1 cellular context compared by ENCODE assay signal in the genomic region with DNA sequence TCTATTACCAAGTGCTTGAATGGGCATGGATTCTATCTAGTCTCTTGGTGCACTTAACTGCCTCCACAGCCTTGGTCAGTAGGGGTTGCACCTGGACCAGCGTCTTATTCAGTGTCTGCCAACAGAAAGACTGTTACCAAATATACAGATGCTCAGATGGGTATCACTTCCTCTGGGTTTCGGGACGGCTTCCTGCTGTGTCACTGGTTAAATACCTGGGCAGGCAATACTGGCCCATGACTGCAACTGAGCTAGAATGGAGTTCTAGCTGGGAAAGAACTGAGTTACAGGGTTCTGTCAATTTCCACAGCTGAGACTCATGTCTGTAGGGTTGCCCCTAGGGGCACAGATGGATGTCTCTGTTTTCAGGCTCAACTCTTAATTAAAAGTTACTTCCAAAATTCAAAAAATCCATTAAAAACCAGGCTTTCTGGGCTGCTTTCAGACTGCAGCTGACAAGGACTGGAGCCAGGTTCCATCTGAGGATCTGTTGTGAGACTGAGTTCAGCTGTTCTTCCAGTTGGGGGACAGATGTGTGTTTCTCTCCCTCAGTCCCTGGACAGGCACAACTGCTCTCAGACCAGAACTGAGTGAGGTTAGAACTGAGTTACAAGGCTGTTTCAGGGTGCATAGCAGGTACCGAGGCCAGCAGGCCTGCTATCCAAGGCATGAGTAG.
TF ChIP-seq lines count a peak whose summit lies in the region.

No MANE protein-coding gene starts in this region.

TF ChIP-seq in H1, 55 proteins besides CTCF, POLR2A, EP300 and RAD21:
- no peak for TF ChIP-seq NRF1 (IDR thresholded peaks at IDR 0.05; ENCODE audit: low read depth, low read length)
- no peak for TF ChIP-seq KDM5A (IDR thresholded peaks at IDR 0.05; ENCODE audit: low read length)
- TF ChIP-seq RFX5 (IDR thresholded peaks at IDR 0.05; ENCODE audit: borderline replicate concordance, low read depth, low read length), result no peak
- no peak for TF ChIP-seq HDAC6 (IDR thresholded peaks at IDR 0.05; ENCODE audit: low read depth, low read length)
- no peak for TF ChIP-seq JUND (IDR thresholded peaks at IDR 0.05; ENCODE audit: low read length)
- TF ChIP-seq ASH2L (IDR thresholded peaks at IDR 0.05; ENCODE audit: low read length), result no peak
- no peak for TF ChIP-seq ZNF274 (IDR thresholded peaks at IDR 0.05; ENCODE audit: borderline replicate concordance, extremely low read depth, low read length)
- TF ChIP-seq TCF12 (IDR thresholded peaks at IDR 0.05; ENCODE audit: low read depth, low read length), result no peak
- TF ChIP-seq SIN3A (conservative IDR thresholded peaks at IDR 0.05 in 1 of 2, IDR thresholded peaks at IDR 0.05 in 1 of 2; ENCODE audit: low read depth in 1 of 2, low read length in 2 of 2), result no peak
- TF ChIP-seq RBBP5 (IDR thresholded peaks at IDR 0.05; ENCODE audit: borderline replicate concordance, low read depth, low read length), result no peak
